ENCODE assay signal across 1 cellular context in genomic region chr4:48739560-48740019, GRCh38.
TF ChIP-seq lines count a peak whose summit lies in the region.

No MANE protein-coding gene starts in this region.

TF ChIP-seq in K562, 482 proteins besides CTCF, POLR2A, EP300 and RAD21 (continued from another document and continues in another):
- TF ChIP-seq CREB5 (CRISPR knock-in tag; IDR thresholded peaks at IDR 0.05) (no peak), TCF7L2 (IDR thresholded peaks at IDR 0.05; ENCODE audit: low read depth, low read length) (no peak), STAT5A (IDR thresholded peaks at IDR 0.05; ENCODE audit: borderline replicate concordance, low read length) (peak; percentile 37; the same call in 1 of the 2 replicates), LEF1 (IDR thresholded peaks at IDR 0.05) (0 out of 2 replicates have a peak, but pooled peaks have one; percentile 68), ZNF253 (CRISPR knock-in tag; conservative IDR thresholded peaks at IDR 0.05) (no peak), ZNF644 (tag; IDR thresholded peaks at IDR 0.05; ENCODE audit: low read depth) (no peak), ZNF165 (CRISPR knock-in tag; IDR thresholded peaks at IDR 0.05; ENCODE audit: borderline replicate concordance) (no peak), PRMT5 (CRISPR knock-in tag; IDR thresholded peaks at IDR 0.05) (no peak), ZNF354B (CRISPR knock-in tag; IDR thresholded peaks at IDR 0.05) (no peak), ZZZ3 (IDR thresholded peaks at IDR 0.05) (no peak), POLR2H (tag; IDR thresholded peaks at IDR 0.05; ENCODE audit: low read depth) (no peak), ETS1 (conservative IDR thresholded peaks at IDR 0.05; ENCODE audit: control insufficient read depth, low read depth, low read length) (no peak), JUND (IDR thresholded peaks at IDR 0.05; ENCODE audit: borderline replicate concordance, low read depth, low read length) (peak; percentile 38; the same call in 1 of the 2 replicates), JUND (tag; IDR thresholded peaks at IDR 0.05; ENCODE audit: borderline replicate concordance, low read depth, low read length) (peak; percentile 49; the same call in 1 of the 3 replicates), KLF1 (tag; IDR thresholded peaks at IDR 0.05) (no peak), MECOM (CRISPR knock-in tag; IDR thresholded peaks at IDR 0.05) (no peak), MBD1 (CRISPR knock-in tag; IDR thresholded peaks at IDR 0.05) (no peak), NCOA1 (IDR thresholded peaks at IDR 0.05; ENCODE audit: low read depth) (peak; percentile 37; the same call in 1 of the 2 replicates), ZNF512 (tag; IDR thresholded peaks at IDR 0.05) (no peak), NR2C2 (CRISPR knock-in tag; IDR thresholded peaks at IDR 0.05) (no peak), NR2C2 (tag; IDR thresholded peaks at IDR 0.05) (no peak), ZNF740 (CRISPR knock-in tag; IDR thresholded peaks at IDR 0.05) (no peak), ZNF740 (tag; IDR thresholded peaks at IDR 0.05) (no peak), HCFC1 (IDR thresholded peaks at IDR 0.05; ENCODE audit: low read depth, low read length) (no peak), ZNF586 (CRISPR knock-in tag; conservative IDR thresholded peaks at IDR 0.05) (no peak), RUNX1 (IDR thresholded peaks at IDR 0.05; ENCODE audit: low read depth) (no peak), ZNF584 (CRISPR knock-in tag; IDR thresholded peaks at IDR 0.05; ENCODE audit: low read depth) (no peak), PKNOX1 (IDR thresholded peaks at IDR 0.05) (no peak), L3MBTL2 (IDR thresholded peaks at IDR 0.05) (no peak), ZNF592 (IDR thresholded peaks at IDR 0.05) (no peak), CREB3L1 (IDR thresholded peaks at IDR 0.05; ENCODE audit: borderline replicate concordance, low read depth) (no peak), TBP (optimal IDR thresholded peaks at IDR 0.05; ENCODE audit: low read depth, low read length) (no peak), SRSF9 (IDR thresholded peaks at IDR 0.05; ENCODE audit: borderline replicate concordance, low read depth, low read length) (no peak), KDM1A (IDR thresholded peaks at IDR 0.05) (peak; percentile 84 to 86), ZBTB49 (CRISPR knock-in tag; IDR thresholded peaks at IDR 0.05; ENCODE audit: borderline replicate concordance) (no peak), RFX5 (IDR thresholded peaks at IDR 0.05; ENCODE audit: low read depth, low read length) (no peak), U2AF2 (optimal IDR thresholded peaks at IDR 0.05; ENCODE audit: low read depth, low read length) (no peak), SMAD3 (CRISPR knock-in tag; conservative IDR thresholded peaks at IDR 0.05) (no peak), TEAD1 (CRISPR knock-in tag; IDR thresholded peaks at IDR 0.05) (no peak), ZBTB5 (IDR thresholded peaks at IDR 0.05) (no peak), TAF15 (IDR thresholded peaks at IDR 0.05; ENCODE audit: low read depth, low read length) (no peak), HMG20A (CRISPR knock-in tag; conservative IDR thresholded peaks at IDR 0.05) (no peak), SREBF2 (CRISPR knock-in tag; IDR thresholded peaks at IDR 0.05) (no peak), ZNF133 (CRISPR knock-in tag; IDR thresholded peaks at IDR 0.05) (no peak), ZNF507 (tag; conservative IDR thresholded peaks at IDR 0.05) (no peak), ZNF408 (CRISPR knock-in tag; IDR thresholded peaks at IDR 0.05; ENCODE audit: low read depth) (no peak), ZNF695 (CRISPR knock-in tag; IDR thresholded peaks at IDR 0.05) (no peak)
